21 cellular contexts compared by ENCODE assay signal in the genomic region with DNA sequence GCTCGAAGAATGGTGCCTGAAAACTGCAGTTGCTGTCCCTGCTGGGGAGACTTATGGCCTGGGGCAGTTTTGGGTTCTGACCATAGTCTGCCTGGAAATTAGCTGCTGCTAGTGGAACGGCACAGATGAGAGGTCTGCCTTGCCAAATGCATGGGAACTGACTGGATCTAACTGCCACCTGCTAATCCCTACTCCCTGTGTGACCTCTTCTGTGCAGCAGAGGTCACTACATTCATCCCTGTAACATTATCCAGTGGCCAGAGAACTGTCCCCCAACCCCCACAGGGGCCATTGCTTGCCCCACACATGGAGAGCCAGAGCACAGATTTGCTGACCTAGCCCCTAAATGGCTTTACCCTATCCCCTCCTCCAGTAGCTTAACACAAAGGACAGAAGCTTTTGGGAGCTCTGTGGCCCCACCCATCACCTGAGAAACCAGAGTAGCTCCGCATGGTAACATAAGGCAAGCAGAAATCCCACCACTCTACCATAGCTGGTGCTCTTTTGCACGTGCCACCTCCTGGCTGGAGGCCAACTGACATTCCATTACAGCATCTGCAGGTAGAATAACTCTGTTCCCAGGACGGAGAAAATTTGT.
DNase-seq lines count a peak whose midpoint lies in the region; ATAC-seq and TF ChIP-seq lines count a peak whose summit lies in the region.
"Had no signal": no experiment of that assay in that cellular context is flagged by ENCODE, and none has a peak within 500 bp of the region (broad histone marks: within the 10 kb centered on the region; RNA-seq: fewer than 3 reads in every experiment).

No MANE protein-coding gene starts in this region.

- H4K20me1 ChIP-seq in OCI-LY3 (ENCODE audit: insufficient read depth, low read length) = no peaks in the 10 kb centered on the region

- DNase-seq in DMS 273 (lab: John Stamatoyannopoulos, UW; ENCODE audit: unreplicated experiment) (peak; percentile 25), DMS 273 treated with DMSO at 0.1 percent for 48 hours (lab: John Stamatoyannopoulos, UW) (no peak), fibroblast of gingiva (ENCODE audit: low read depth) (peak; percentile 3), neural crest cell (ENCODE audit: low read depth, low spot score) (no peak), NCI-H526 (lab: John Stamatoyannopoulos, UW) (no peak), HAP-1 (ENCODE audit: low spot score in 2 of 2) (no peak)
- DNase-seq: activated CD4-positive, alpha-beta T cell treated with anti-CD3 and anti-CD28 coated beads for 48 hours; activated T-cell treated with anti-CD3 and anti-CD28 coated beads, Interleukin-2, amount 50 U/mL, for 4 hours; DMS79; effector memory CD4-positive, alpha-beta T cell; foreskin melanocyte; NCI-H1417 had no signal

- no peak overlapping the region for H3K9ac ChIP-seq in OCI-LY3 (ENCODE audit: low read length)

- H3K36me3 ChIP-seq in OCI-LY3 (replicated peaks; ENCODE audit: low read depth, low read length) (no peaks in the 10 kb centered on the region), HAP-1 (replicated peaks) (no peaks in the 10 kb centered on the region)
- H3K36me3 ChIP-seq: Peyer's patch had no signal

- no peaks in the 10 kb centered on the region for H3K36me3 Mint-ChIP-seq in neural crest cell (ENCODE audit: low read depth)
- H3K36me3 Mint-ChIP-seq: CD4-positive, alpha-beta memory T cell had no signal

- H3K27ac ChIP-seq in OCI-LY3 (ENCODE audit: low read length) = no peak overlapping the region
- H3K27ac ChIP-seq: 22Rv1, hepatocyte, HL-60 had no signal

- H3K27me3 ChIP-seq in OCI-LY3 (ENCODE audit: low read depth, low read length) (no peaks in the 10 kb centered on the region), HAP-1 (ENCODE audit: low read depth) (no peaks in the 10 kb centered on the region)
- H3K27me3 ChIP-seq: hepatocyte, Peyer's patch had no signal

- no peaks in the 10 kb centered on the region for H3K9me3 Mint-ChIP-seq in neural crest cell

- H3K4me3 Mint-ChIP-seq in neural crest cell = no peak overlapping the region
- H3K4me3 Mint-ChIP-seq: activated T-cell treated with anti-CD3 and anti-CD28 coated beads, Interleukin-2, amount 50 U/mL, for 4 hours; CD4-positive, alpha-beta memory T cell; T-helper 1 cell treated with Interleukin-12 subunit alpha and Interleukin-12 subunit beta and Interleukin-4 antibody, amounts not matched to agents 30 μg/mL and 1 μg/mL, for 36 hours had no signal

- no peak for ATAC-seq in GM21381 (IDR thresholded peaks at IDR 0.05; ENCODE audit: unreplicated experiment)
- ATAC-seq: HCT116 had no signal

- no peaks in the 10 kb centered on the region for H3K79me2 ChIP-seq in OCI-LY3 (ENCODE audit: low read length)
- H3K79me2 ChIP-seq: hepatocyte had no signal

- H3K4me1 Mint-ChIP-seq in neural crest cell = peaks cover 6% of the 10 kb centered on the region
- H3K4me1 Mint-ChIP-seq: CD4-positive, alpha-beta memory T cell had no signal

- H3K4me3 ChIP-seq in OCI-LY3 (ENCODE audit: low read length) = no peak overlapping the region
- H3K4me3 ChIP-seq in HAP-1 = no peak overlapping the region
- H3K4me3 ChIP-seq: hepatocyte, Peyer's patch had no signal

- TF ChIP-seq CTCF in OCI-LY3 (IDR thresholded peaks at IDR 0.05; ENCODE audit: low read depth, low read length) = peak; percentile 25
- TF ChIP-seq CTCF in neural crest cell (conservative IDR thresholded peaks at IDR 0.05) = no peak

- H3K27ac Mint-ChIP-seq in neural crest cell (ENCODE audit: unreplicated experiment) = peak overlapping the region; percentile 57
- H3K27ac Mint-ChIP-seq: CD4-positive, alpha-beta memory T cell; T-helper 1 cell treated with Interleukin-12 subunit alpha and Interleukin-12 subunit beta and Interleukin-4 antibody, amounts not matched to agents 30 μg/mL and 1 μg/mL, for 36 hours had no signal

- in situ Hi-C loops in HAP-1 (cut with MboI; ENCODE audit: low sequenced_read_pairs) = no loop called here

- H3K4me1 ChIP-seq in OCI-LY3 (ENCODE audit: low read length) = no peaks in the 10 kb centered on the region
- H3K4me1 ChIP-seq in HAP-1 = no peaks in the 10 kb centered on the region
- H3K4me1 ChIP-seq: Peyer's patch had no signal

- no peak overlapping the region for H2AFZ ChIP-seq in OCI-LY3 (ENCODE audit: low read depth, low read length)
- H2AFZ ChIP-seq: hepatocyte had no signal

- no peaks in the 10 kb centered on the region for H3K9me3 ChIP-seq in OCI-LY3 (ENCODE audit: insufficient read depth, low read length)
- no peaks in the 10 kb centered on the region for H3K9me3 ChIP-seq in HAP-1
- H3K9me3 ChIP-seq: Peyer's patch had no signal

- no peak overlapping the region for H3K4me2 ChIP-seq in OCI-LY3 (ENCODE audit: low read length)
- H3K4me2 ChIP-seq: hepatocyte had no signal

- H3K27me3 Mint-ChIP-seq in neural crest cell (ENCODE audit: low read depth) = no peaks in the 10 kb centered on the region
- H3K27me3 Mint-ChIP-seq: CD4-positive, alpha-beta memory T cell had no signal

Comparison
In these comparisons a context has a peak if more than half of its experiments do, and no peak if none do; other contexts are left out.
1. DNase-seq: peak in DMS 273 (single experiment) and fibroblast of gingiva (single experiment); none in DMS 273 treated with DMSO at 0.1 percent for 48 hours (single experiment), neural crest cell (single experiment), NCI-H526 (0 of 2) and HAP-1 (0 of 2).